Comparison of ENCODE assay signal across 1 cellular context in genomic region chr1:213376862-213377372, GRCh38.
TF ChIP-seq lines count a peak whose summit lies in the region.

No MANE protein-coding gene starts in this region.

TF ChIP-seq in HepG2, 621 proteins besides CTCF, POLR2A, EP300 and RAD21 (continued from another document and continues in another):
- peak; percentile 79; the same call in 1 of the 2 replicates for TF ChIP-seq AHDC1 (CRISPR knock-in tag; IDR thresholded peaks at IDR 0.05; ENCODE audit: borderline replicate concordance)
- no peak for TF ChIP-seq PRMT3 (CRISPR knock-in tag; IDR thresholded peaks at IDR 0.05; ENCODE audit: borderline replicate concordance, low read depth)
- TF ChIP-seq ZNF792 (CRISPR knock-in tag; IDR thresholded peaks at IDR 0.05) = no peak
- no peak for TF ChIP-seq RNF2 (conservative IDR thresholded peaks at IDR 0.05; ENCODE audit: low read depth)
- peak; percentile 71 for TF ChIP-seq MED1 (CRISPR knock-in tag; IDR thresholded peaks at IDR 0.05)
- peak; percentile 64; the same call in 1 of the 2 replicates for TF ChIP-seq SOX5 (CRISPR knock-in tag; IDR thresholded peaks at IDR 0.05; ENCODE audit: borderline replicate concordance)
- no peak for TF ChIP-seq ARNTL (CRISPR knock-in tag; IDR thresholded peaks at IDR 0.05)
- peak; percentile 64 for TF ChIP-seq POGZ (CRISPR knock-in tag; IDR thresholded peaks at IDR 0.05)
- no peak for TF ChIP-seq PBX3 (CRISPR knock-in tag; IDR thresholded peaks at IDR 0.05; ENCODE audit: borderline replicate concordance)
- no peak for TF ChIP-seq MED8 (CRISPR knock-in tag; IDR thresholded peaks at IDR 0.05; ENCODE audit: insufficient replicate concordance)
- no peak for TF ChIP-seq ZBTB7A (CRISPR knock-in tag; IDR thresholded peaks at IDR 0.05)
- TF ChIP-seq ZNF891 (CRISPR knock-in tag; IDR thresholded peaks at IDR 0.05) = no peak
- TF ChIP-seq JUNB (CRISPR knock-in tag; IDR thresholded peaks at IDR 0.05; ENCODE audit: borderline replicate concordance) = no peak
- no peak for TF ChIP-seq KLF6 (CRISPR knock-in tag; IDR thresholded peaks at IDR 0.05)
- TF ChIP-seq ZNF382 (CRISPR knock-in tag; IDR thresholded peaks at IDR 0.05; ENCODE audit: borderline replicate concordance) = no peak
- TF ChIP-seq, protein P1, sequence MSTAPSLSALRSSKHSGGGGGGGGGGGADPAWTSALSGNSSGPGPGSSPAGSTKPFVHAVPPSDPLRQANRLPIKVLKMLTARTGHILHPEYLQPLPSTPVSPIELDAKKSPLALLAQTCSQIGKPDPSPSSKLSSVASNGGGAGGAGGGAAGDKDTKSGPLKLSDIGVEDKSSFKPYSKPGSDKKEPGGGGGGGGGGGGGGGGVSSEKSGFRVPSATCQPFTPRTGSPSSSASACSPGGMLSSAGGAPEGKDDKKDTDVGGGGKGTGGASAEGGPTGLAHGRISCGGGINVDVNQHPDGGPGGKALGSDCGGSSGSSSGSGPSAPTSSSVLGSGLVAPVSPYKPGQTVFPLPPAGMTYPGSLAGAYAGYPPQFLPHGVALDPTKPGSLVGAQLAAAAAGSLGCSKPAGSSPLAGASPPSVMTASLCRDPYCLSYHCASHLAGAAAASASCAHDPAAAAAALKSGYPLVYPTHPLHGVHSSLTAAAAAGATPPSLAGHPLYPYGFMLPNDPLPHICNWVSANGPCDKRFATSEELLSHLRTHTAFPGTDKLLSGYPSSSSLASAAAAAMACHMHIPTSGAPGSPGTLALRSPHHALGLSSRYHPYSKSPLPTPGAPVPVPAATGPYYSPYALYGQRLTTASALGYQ (CRISPR knock-in tag; IDR thresholded peaks at IDR 0.05) = no peak
- no peak; the same call in 1 of the 2 replicates for TF ChIP-seq ZBTB38 (CRISPR knock-in tag; IDR thresholded peaks at IDR 0.05)
- no peak for TF ChIP-seq ZSCAN20 (CRISPR knock-in tag; IDR thresholded peaks at IDR 0.05; ENCODE audit: borderline replicate concordance)
- TF ChIP-seq PRDM10 (CRISPR knock-in tag; IDR thresholded peaks at IDR 0.05; ENCODE audit: low read depth) = no peak
- TF ChIP-seq ZIK1 (CRISPR knock-in tag; IDR thresholded peaks at IDR 0.05; ENCODE audit: borderline replicate concordance, low read depth) = no peak
- no peak for TF ChIP-seq PAWR (CRISPR knock-in tag; IDR thresholded peaks at IDR 0.05; ENCODE audit: borderline replicate concordance)
- no peak for TF ChIP-seq PCBP2 (optimal IDR thresholded peaks at IDR 0.05; ENCODE audit: low read depth, low read length, poor library complexity, severe bottlenecking)
- no peak for TF ChIP-seq HMGXB4 (CRISPR knock-in tag; IDR thresholded peaks at IDR 0.05; ENCODE audit: borderline replicate concordance in 1 of 2, low read depth in 1 of 2)
- TF ChIP-seq ZSCAN25 (CRISPR knock-in tag; IDR thresholded peaks at IDR 0.05) = 0 out of 2 replicates have a peak, but pooled peaks have one; percentile 38
- TF ChIP-seq ZNF768 (CRISPR knock-in tag; IDR thresholded peaks at IDR 0.05) = no peak
- TF ChIP-seq, protein P2, sequence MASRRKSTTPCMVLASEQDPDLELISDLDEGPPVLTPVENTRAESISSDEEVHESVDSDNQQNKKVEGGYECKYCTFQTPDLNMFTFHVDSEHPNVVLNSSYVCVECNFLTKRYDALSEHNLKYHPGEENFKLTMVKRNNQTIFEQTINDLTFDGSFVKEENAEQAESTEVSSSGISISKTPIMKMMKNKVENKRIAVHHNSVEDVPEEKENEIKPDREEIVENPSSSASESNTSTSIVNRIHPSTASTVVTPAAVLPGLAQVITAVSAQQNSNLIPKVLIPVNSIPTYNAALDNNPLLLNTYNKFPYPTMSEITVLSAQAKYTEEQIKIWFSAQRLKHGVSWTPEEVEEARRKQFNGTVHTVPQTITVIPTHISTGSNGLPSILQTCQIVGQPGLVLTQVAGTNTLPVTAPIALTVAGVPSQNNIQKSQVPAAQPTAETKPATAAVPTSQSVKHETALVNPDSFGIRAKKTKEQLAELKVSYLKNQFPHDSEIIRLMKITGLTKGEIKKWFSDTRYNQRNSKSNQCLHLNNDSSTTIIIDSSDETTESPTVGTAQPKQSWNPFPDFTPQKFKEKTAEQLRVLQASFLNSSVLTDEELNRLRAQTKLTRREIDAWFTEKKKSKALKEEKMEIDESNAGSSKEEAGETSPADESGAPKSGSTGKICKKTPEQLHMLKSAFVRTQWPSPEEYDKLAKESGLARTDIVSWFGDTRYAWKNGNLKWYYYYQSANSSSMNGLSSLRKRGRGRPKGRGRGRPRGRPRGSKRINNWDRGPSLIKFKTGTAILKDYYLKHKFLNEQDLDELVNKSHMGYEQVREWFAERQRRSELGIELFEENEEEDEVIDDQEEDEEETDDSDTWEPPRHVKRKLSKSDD (CRISPR knock-in tag; IDR thresholded peaks at IDR 0.05; ENCODE audit: low read depth) = no peak
- TF ChIP-seq, protein P3, sequence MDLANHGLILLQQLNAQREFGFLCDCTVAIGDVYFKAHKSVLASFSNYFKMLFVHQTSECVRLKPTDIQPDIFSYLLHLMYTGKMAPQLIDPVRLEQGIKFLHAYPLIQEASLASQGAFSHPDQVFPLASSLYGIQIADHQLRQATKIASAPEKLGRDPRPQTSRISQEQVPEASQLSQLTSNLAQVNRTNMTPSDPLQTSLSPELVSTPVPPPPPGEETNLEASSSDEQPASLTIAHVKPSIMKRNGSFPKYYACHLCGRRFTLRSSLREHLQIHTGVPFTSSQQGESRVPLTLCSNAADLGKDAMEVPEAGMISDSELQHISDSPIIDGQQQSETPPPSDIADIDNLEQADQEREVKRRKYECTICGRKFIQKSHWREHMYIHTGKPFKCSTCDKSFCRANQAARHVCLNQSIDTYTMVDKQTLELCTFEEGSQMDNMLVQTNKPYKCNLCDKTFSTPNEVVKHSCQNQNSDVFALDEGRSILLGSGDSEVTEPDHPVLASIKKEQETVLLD (CRISPR knock-in tag; IDR thresholded peaks at IDR 0.05; ENCODE audit: low read depth) = no peak
- no peak for TF ChIP-seq TFDP1 (CRISPR knock-in tag; IDR thresholded peaks at IDR 0.05; ENCODE audit: borderline replicate concordance)
- TF ChIP-seq, protein P4, sequence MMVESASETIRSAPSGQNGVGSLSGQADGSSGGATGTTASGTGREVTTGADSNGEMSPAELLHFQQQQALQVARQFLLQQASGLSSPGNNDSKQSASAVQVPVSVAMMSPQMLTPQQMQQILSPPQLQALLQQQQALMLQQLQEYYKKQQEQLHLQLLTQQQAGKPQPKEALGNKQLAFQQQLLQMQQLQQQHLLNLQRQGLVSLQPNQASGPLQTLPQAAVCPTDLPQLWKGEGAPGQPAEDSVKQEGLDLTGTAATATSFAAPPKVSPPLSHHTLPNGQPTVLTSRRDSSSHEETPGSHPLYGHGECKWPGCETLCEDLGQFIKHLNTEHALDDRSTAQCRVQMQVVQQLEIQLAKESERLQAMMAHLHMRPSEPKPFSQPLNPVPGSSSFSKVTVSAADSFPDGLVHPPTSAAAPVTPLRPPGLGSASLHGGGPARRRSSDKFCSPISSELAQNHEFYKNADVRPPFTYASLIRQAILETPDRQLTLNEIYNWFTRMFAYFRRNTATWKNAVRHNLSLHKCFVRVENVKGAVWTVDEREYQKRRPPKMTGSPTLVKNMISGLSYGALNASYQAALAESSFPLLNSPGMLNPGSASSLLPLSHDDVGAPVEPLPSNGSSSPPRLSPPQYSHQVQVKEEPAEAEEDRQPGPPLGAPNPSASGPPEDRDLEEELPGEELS (CRISPR knock-in tag; IDR thresholded peaks at IDR 0.05) = peak; percentile 79
- TF ChIP-seq ZBTB7B (CRISPR knock-in tag; IDR thresholded peaks at IDR 0.05) = peak; percentile 60; the same call in 1 of the 2 replicates
- no peak for TF ChIP-seq MYNN (CRISPR knock-in tag; IDR thresholded peaks at IDR 0.05; ENCODE audit: low read depth)
- TF ChIP-seq ZNF775 (CRISPR knock-in tag; IDR thresholded peaks at IDR 0.05; ENCODE audit: borderline replicate concordance) = no peak
- TF ChIP-seq ZFAT (CRISPR knock-in tag; conservative IDR thresholded peaks at IDR 0.05) = no peak
- 0 out of 2 replicates have a peak, but pooled peaks have one; percentile 57 for TF ChIP-seq ZNF557 (CRISPR knock-in tag; IDR thresholded peaks at IDR 0.05)
- no peak for TF ChIP-seq ZNF224 (CRISPR knock-in tag; IDR thresholded peaks at IDR 0.05)
- no peak for TF ChIP-seq RBM39 (IDR thresholded peaks at IDR 0.05; ENCODE audit: low read depth, low read length, poor library complexity, severe bottlenecking)
- 0 out of 2 replicates have a peak, but pooled peaks have one; percentile 27 for TF ChIP-seq ESRRA (CRISPR knock-in tag; IDR thresholded peaks at IDR 0.05; ENCODE audit: low read depth)
- TF ChIP-seq MED13 (CRISPR knock-in tag; IDR thresholded peaks at IDR 0.05) = 0 out of 2 replicates have a peak, but pooled peaks have one; percentile 62
